In genomic region chr4:40575846-40576245, GRCh38 we compare ENCODE assay signal across 1 cellular context.
TF ChIP-seq lines count a peak whose summit lies in the region.

No MANE protein-coding gene starts in this region.

TF ChIP-seq in HCT116, 20 proteins besides CTCF, POLR2A, EP300 and RAD21 (continued from another document):
- TF ChIP-seq ZBTB33 (IDR thresholded peaks at IDR 0.05; ENCODE audit: extremely low read depth, insufficient replicate concordance, low read length) (no peak), FOSL1 (IDR thresholded peaks at IDR 0.05; ENCODE audit: low read depth) (no peak), SRF (IDR thresholded peaks at IDR 0.05; ENCODE audit: low read depth) (no peak), JUND (IDR thresholded peaks at IDR 0.05) (no peak), ZNF274 (IDR thresholded peaks at IDR 0.05; ENCODE audit: low read depth, low read length) (no peak), EGR1 (IDR thresholded peaks at IDR 0.05; ENCODE audit: low read depth) (no peak), EZH2phosphoT487 (IDR thresholded peaks at IDR 0.05; ENCODE audit: borderline replicate concordance) (no peak), CEBPB (IDR thresholded peaks at IDR 0.05; ENCODE audit: low read depth) (no peak), ATF3 (IDR thresholded peaks at IDR 0.05) (no peak), SP1 (IDR thresholded peaks at IDR 0.05; ENCODE audit: low read depth) (no peak), ZFX (IDR thresholded peaks at IDR 0.05) (no peak)
TF ChIP-seq in HCT116: peak in this region for 0.
